23 cellular contexts compared by ENCODE assay signal in the genomic region with DNA sequence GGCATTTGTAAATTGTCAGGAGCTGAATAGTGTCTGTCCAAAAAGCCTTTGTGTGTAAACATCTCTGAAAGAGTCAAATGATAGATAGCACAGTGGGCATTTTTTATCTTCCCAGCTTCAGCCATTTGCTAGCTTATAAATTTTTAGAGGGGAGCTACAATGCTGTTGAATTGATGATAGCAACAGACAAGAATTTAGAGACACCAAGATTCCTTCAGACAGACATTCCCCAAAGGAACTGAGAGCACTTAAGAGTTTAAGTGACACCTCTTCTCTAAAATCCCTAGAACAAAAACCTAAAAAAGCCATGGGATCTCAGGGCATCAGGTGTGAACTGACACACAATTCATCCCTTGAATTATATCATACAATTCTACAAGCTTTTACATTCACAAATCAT.
DNase-seq lines count a peak whose midpoint lies in the region; ATAC-seq, FAIRE-seq and TF ChIP-seq lines count a peak whose summit lies in the region.
"Had no signal": no experiment of that assay in that cellular context is flagged by ENCODE, and none has a peak within 500 bp of the region (broad histone marks: within the 10 kb centered on the region; RNA-seq: fewer than 3 reads in every experiment).

No MANE protein-coding gene starts in this region.

- H3K9me3 ChIP-seq in astrocyte (ENCODE audit: insufficient read depth, low read depth, low read length) (no peaks in the 10 kb centered on the region), osteoblast (ENCODE audit: low read depth, low read length) (no peaks in the 10 kb centered on the region), body of pancreas (no peaks in the 10 kb centered on the region), MM.1S (replicated peaks; ENCODE audit: insufficient read depth, low read length) (no peaks in the 10 kb centered on the region)
- H3K9me3 ChIP-seq: BLaER1 treated with 17β-estradiol and CSF1 and Interleukin-3, amounts not matched to agents 10 nM and 100 nM; Caco-2 had no signal

- no peaks in the 10 kb centered on the region for H3K36me3 Mint-ChIP-seq in astrocyte (ENCODE audit: low read depth, unreplicated experiment)
- H3K36me3 Mint-ChIP-seq in mesothelial cell of epicardium: no peaks in the 10 kb centered on the region
- H3K36me3 Mint-ChIP-seq: CD8-positive, alpha-beta T cell had no signal

- H3K4me1 Mint-ChIP-seq in astrocyte (ENCODE audit: low read depth, unreplicated experiment): no peaks in the 10 kb centered on the region
- peaks cover 11% of the 10 kb centered on the region for H3K4me1 Mint-ChIP-seq in mesothelial cell of epicardium
- H3K4me1 Mint-ChIP-seq: B cell had no signal

- no peak overlapping the region for H3K4me3 Mint-ChIP-seq in astrocyte (ENCODE audit: unreplicated experiment)
- no peak overlapping the region for H3K4me3 Mint-ChIP-seq in mesothelial cell of epicardium
- H3K4me3 Mint-ChIP-seq: B cell; CD4-positive, alpha-beta T cell; CD8-positive, alpha-beta T cell had no signal

- H3K4me1 ChIP-seq in astrocyte (ENCODE audit: insufficient read depth, low read length) (no peaks in the 10 kb centered on the region), osteoblast (ENCODE audit: insufficient read depth, low read length) (no peaks in the 10 kb centered on the region), body of pancreas (no peaks in the 10 kb centered on the region), MM.1S (ENCODE audit: low read length) (no peaks in the 10 kb centered on the region)
- H3K4me1 ChIP-seq: BLaER1 treated with 17β-estradiol and CSF1 and Interleukin-3, amounts not matched to agents 10 nM and 100 nM; Caco-2 had no signal

- no peak overlapping the region for H3K27ac ChIP-seq in astrocyte (ENCODE audit: low read depth, low read length)
- no peak overlapping the region for H3K27ac ChIP-seq in osteoblast (ENCODE audit: low read depth, low read length)
- H3K27ac ChIP-seq in body of pancreas: no peak overlapping the region
- no peak overlapping the region for H3K27ac ChIP-seq in MM.1S (ENCODE audit: low read length)
- H3K27ac ChIP-seq: BLaER1 treated with 17β-estradiol and CSF1 and Interleukin-3, amounts not matched to agents 10 nM and 100 nM; C4-2B had no signal

- FAIRE-seq in astrocyte (lab: Jason Lieb, UNC): peak; percentile 62
- FAIRE-seq: A204.1, D721Med, G401.6, GM12891, GM19239 had no signal

- DNase-seq in astrocyte (ENCODE audit: low read depth): no peak
- no peak for DNase-seq in mesothelial cell of epicardium (ENCODE audit: low spot score in 2 of 2, unreplicated experiment in 2 of 2)
- peak; percentile 66 for DNase-seq in osteoblast (ENCODE audit: insufficient read length, low spot score, missing footprints)
- no peak for DNase-seq in sciatic nerve (ENCODE audit: low spot score)
- DNase-seq in body of pancreas: no peak
- no peak for DNase-seq in MM.1S
- DNase-seq: 8988T; ACHN; AML-193; Caco-2; Calu3; CD4-positive, alpha-beta T cell; CD8-positive, alpha-beta T cell; DMS79 treated with DMSO at 0.1 percent for 48 hours; GF-D8 had no signal

- H3K9me3 Mint-ChIP-seq in astrocyte (ENCODE audit: unreplicated experiment) (no peaks in the 10 kb centered on the region), mesothelial cell of epicardium (peaks cover 8% of the 10 kb centered on the region)

- no peaks in the 10 kb centered on the region for H3K27me3 Mint-ChIP-seq in astrocyte (ENCODE audit: low read depth, unreplicated experiment)
- H3K27me3 Mint-ChIP-seq in mesothelial cell of epicardium (ENCODE audit: low read depth): no peaks in the 10 kb centered on the region
- H3K27me3 Mint-ChIP-seq: B cell; CD4-positive, alpha-beta T cell had no signal

- H3K36me3 ChIP-seq in astrocyte (ENCODE audit: insufficient read depth, low read length) (no peaks in the 10 kb centered on the region), osteoblast (ENCODE audit: insufficient read depth, low read length) (no peaks in the 10 kb centered on the region), body of pancreas (replicated peaks in 1 of 2; ENCODE audit: insufficient read depth in 1 of 2, low read depth in 2 of 2) (no peaks in the 10 kb centered on the region), MM.1S (replicated peaks; ENCODE audit: insufficient read depth, low read length) (no peaks in the 10 kb centered on the region)
- H3K36me3 ChIP-seq: BLaER1 treated with 17β-estradiol and CSF1 and Interleukin-3, amounts not matched to agents 10 nM and 100 nM had no signal

- ATAC-seq in sciatic nerve (no peak), body of pancreas (no peak)
- ATAC-seq: CD8-positive, alpha-beta T cell had no signal

- no peak overlapping the region for H3K27ac Mint-ChIP-seq in astrocyte (ENCODE audit: unreplicated experiment)
- H3K27ac Mint-ChIP-seq in mesothelial cell of epicardium: peak overlapping the region; percentile 44
- H3K27ac Mint-ChIP-seq: B cell; CD4-positive, alpha-beta T cell; CD8-positive, alpha-beta T cell had no signal

- no peak overlapping the region for H3K4me2 ChIP-seq in astrocyte (ENCODE audit: low read length)
- no peak overlapping the region for H3K4me2 ChIP-seq in osteoblast (ENCODE audit: insufficient read depth, low read length)
- H3K4me2 ChIP-seq in MM.1S (ENCODE audit: low read depth, low read length): no peak overlapping the region
- H3K4me2 ChIP-seq: BLaER1 treated with 17β-estradiol and CSF1 and Interleukin-3, amounts not matched to agents 10 nM and 100 nM had no signal

- H4K20me1 ChIP-seq in astrocyte (ENCODE audit: insufficient read depth, low read length) (no peaks in the 10 kb centered on the region), osteoblast (ENCODE audit: insufficient read depth, low read length) (no peaks in the 10 kb centered on the region), MM.1S (ENCODE audit: insufficient read depth, low read length) (no peaks in the 10 kb centered on the region)
- H4K20me1 ChIP-seq: BLaER1 treated with 17β-estradiol and CSF1 and Interleukin-3, amounts not matched to agents 10 nM and 100 nM had no signal

- no peaks in the 10 kb centered on the region for H3K27me3 ChIP-seq in astrocyte (ENCODE audit: insufficient read depth, low read length)
- H3K27me3 ChIP-seq in osteoblast (ENCODE audit: insufficient read depth, low read length): no peaks in the 10 kb centered on the region
- H3K27me3 ChIP-seq in body of pancreas: no peaks in the 10 kb centered on the region
- H3K27me3 ChIP-seq in MM.1S (replicated peaks; ENCODE audit: insufficient read depth, low read length): no peaks in the 10 kb centered on the region
- H3K27me3 ChIP-seq: BLaER1 treated with 17β-estradiol and CSF1 and Interleukin-3, amounts not matched to agents 10 nM and 100 nM had no signal

- H3K4me3 ChIP-seq in astrocyte (ENCODE audit: insufficient read depth, low read depth, low read length) (no peak overlapping the region), osteoblast (ENCODE audit: insufficient read depth, low read length) (no peak overlapping the region), body of pancreas (no peak overlapping the region), MM.1S (ENCODE audit: low read length) (no peak overlapping the region)
- H3K4me3 ChIP-seq: BLaER1 treated with 17β-estradiol and CSF1 and Interleukin-3, amounts not matched to agents 10 nM and 100 nM had no signal

- H3K79me2 ChIP-seq in astrocyte (ENCODE audit: insufficient read depth, low read length) (no peaks in the 10 kb centered on the region), osteoblast (ENCODE audit: insufficient read depth, low read length) (no peaks in the 10 kb centered on the region), MM.1S (ENCODE audit: low read length) (no peaks in the 10 kb centered on the region)

- intact Hi-C loops in sciatic nerve (cut with DNase I): no loop called here
- intact Hi-C loops in body of pancreas (cut with DNase I): no loop called here

- no peak for TF ChIP-seq POLR2A in body of pancreas (IDR thresholded peaks at IDR 0.05)

- no peaks in the 10 kb centered on the region for H3K9me2 ChIP-seq in MM.1S (replicated peaks; ENCODE audit: insufficient read depth, low read length)

- H3K9ac ChIP-seq in astrocyte (ENCODE audit: low read length) (no peak overlapping the region), MM.1S (ENCODE audit: low read length) (no peak overlapping the region)
- H3K9ac ChIP-seq: BLaER1 treated with 17β-estradiol and CSF1 and Interleukin-3, amounts not matched to agents 10 nM and 100 nM had no signal

- no peaks in the 10 kb centered on the region for H3F3A ChIP-seq in MM.1S (ENCODE audit: insufficient read depth, low read length)

- H2AFZ ChIP-seq in astrocyte (ENCODE audit: low read depth, low read length): no peak overlapping the region
- H2AFZ ChIP-seq in osteoblast (ENCODE audit: low read length): no peak overlapping the region
- no peak overlapping the region for H2AFZ ChIP-seq in MM.1S (ENCODE audit: low read length)

- no peak for TF ChIP-seq CTCF in astrocyte (IDR thresholded peaks at IDR 0.05; ENCODE audit: insufficient read depth, low read depth, low read length)
- no peak for TF ChIP-seq CTCF in mesothelial cell of epicardium (IDR thresholded peaks at IDR 0.05; ENCODE audit: unreplicated experiment)
- TF ChIP-seq CTCF in osteoblast (IDR thresholded peaks at IDR 0.05; ENCODE audit: extremely low read depth, low read depth, low read length): no peak
- TF ChIP-seq CTCF in body of pancreas (IDR thresholded peaks at IDR 0.05): no peak
- no peak for TF ChIP-seq CTCF in MM.1S (IDR thresholded peaks at IDR 0.05; ENCODE audit: low read length)
